ENCODE assay signal across 33 cellular contexts in the genomic region with DNA sequence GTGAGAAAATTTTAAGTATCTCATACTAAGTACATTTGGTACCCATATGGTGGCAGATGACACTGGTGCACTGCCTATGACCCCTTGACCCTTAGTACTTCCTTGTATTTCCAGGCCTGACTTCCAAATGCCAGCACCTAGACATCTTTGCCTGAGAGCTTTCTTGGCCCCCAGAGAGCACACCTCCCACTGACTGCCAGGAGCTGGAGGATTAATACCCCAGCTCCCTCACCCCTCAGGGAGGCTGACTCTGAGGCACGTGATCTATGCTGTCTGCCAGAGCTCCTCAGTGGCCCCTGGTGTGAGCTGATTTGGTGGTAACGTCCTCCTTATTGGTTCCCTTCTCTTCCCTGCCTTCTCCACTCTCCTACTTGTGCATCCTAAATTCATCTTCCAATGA. TPM values are rescaled to one million over a fixed set of nuclear protein-coding genes. Genes with fewer than 3 reads are reported as not detected.
"Had no signal": no experiment of that assay in that cellular context is flagged by ENCODE, and none has a peak within 500 bp of the region (broad histone marks: within the 10 kb centered on the region; RNA-seq: fewer than 3 reads in every experiment).

No MANE protein-coding gene starts in this region.

- H3K27ac Mint-ChIP-seq: activated B cell treated with CpG ODN at 0.5 μM for 24 hours; activated CD8-positive, alpha-beta T cell treated with anti-CD3 and anti-CD28 coated beads for 36 hours; activated naive CD4-positive, alpha-beta T cell treated with anti-CD3 and anti-CD28 coated beads for 36 hours; activated naive CD4-positive, alpha-beta T cell treated with anti-CD3 and anti-CD28 coated beads, Interleukin-2, amount 50 U/mL, for 24 hours; activated naive CD8-positive, alpha-beta T cell treated with anti-CD3 and anti-CD28 coated beads for 36 hours; activated naive CD8-positive, alpha-beta T cell treated with anti-CD3 and anti-CD28 coated beads, Interleukin-2, amount 50 U/mL, for 24 hours; activated T-helper 1 cell treated with anti-CD3 and anti-CD28 coated beads, Interleukin-12 subunit alpha, Interleukin-12 subunit beta, Interleukin-2, Interleukin-4 antibody, amounts not matched to agents 30 ng/mL and 10 ng/mL and 1 ng/mL, durations not matched to agents 14 hours and 24 hours and 36 hours; activated T-helper 2 cell treated with anti-CD3 and anti-CD28 coated beads, Interferon-gamma antibody, Interleukin-2, Interleukin-4, amounts not matched to agents 10 μg/mL and 5 μg/mL and 100 μg/mL, durations not matched to agents 14 hours and 24 hours and 36 hours; effector memory CD8-positive, alpha-beta T cell; T-helper 17 cell; T-helper 2 cell treated with Interferon-gamma antibody and Interleukin-4, amounts not matched to agents 5 μg/mL and 100 μg/mL, for 36 hours had no signal

- H3K27me3 ChIP-seq: adrenal gland, body of pancreas, esophagus squamous epithelium, gastroesophageal sphincter had no signal

- H3K36me3 Mint-ChIP-seq: activated naive CD4-positive, alpha-beta T cell treated with anti-CD3 and anti-CD28 coated beads, Interleukin-2, amount 50 U/mL, for 24 hours; activated naive CD8-positive, alpha-beta T cell treated with anti-CD3 and anti-CD28 coated beads for 36 hours had no signal

- H3K9me3 Mint-ChIP-seq: activated B cell treated with CpG ODN at 0.5 μM for 24 hours; activated CD8-positive, alpha-beta T cell treated with anti-CD3 and anti-CD28 coated beads for 36 hours; activated naive CD4-positive, alpha-beta T cell treated with anti-CD3 and anti-CD28 coated beads for 36 hours; activated naive CD4-positive, alpha-beta T cell treated with anti-CD3 and anti-CD28 coated beads, Interleukin-2, amount 50 U/mL, for 24 hours; activated naive CD8-positive, alpha-beta T cell treated with anti-CD3 and anti-CD28 coated beads for 36 hours; activated naive CD8-positive, alpha-beta T cell treated with anti-CD3 and anti-CD28 coated beads, Interleukin-2, amount 50 U/mL, for 24 hours; activated T-helper 1 cell treated with anti-CD3 and anti-CD28 coated beads, Interleukin-12 subunit alpha, Interleukin-12 subunit beta, Interleukin-2, Interleukin-4 antibody, amounts not matched to agents 30 ng/mL and 10 ng/mL and 1 ng/mL, durations not matched to agents 14 hours and 24 hours and 36 hours; activated T-helper 2 cell treated with anti-CD3 and anti-CD28 coated beads, Interferon-gamma antibody, Interleukin-2, Interleukin-4, amounts not matched to agents 10 μg/mL and 5 μg/mL and 100 μg/mL, durations not matched to agents 14 hours and 24 hours and 36 hours; effector memory CD8-positive, alpha-beta T cell; T-helper 2 cell treated with Interferon-gamma antibody and Interleukin-4, amounts not matched to agents 5 μg/mL and 100 μg/mL, for 36 hours had no signal

- H3K36me3 ChIP-seq: adrenal gland, esophagus squamous epithelium, gastroesophageal sphincter, WERI-Rb-1 had no signal

- H3K27me3 Mint-ChIP-seq: activated CD8-positive, alpha-beta T cell treated with anti-CD3 and anti-CD28 coated beads for 36 hours; activated naive CD4-positive, alpha-beta T cell treated with anti-CD3 and anti-CD28 coated beads, Interleukin-2, amount 50 U/mL, for 24 hours; activated naive CD8-positive, alpha-beta T cell treated with anti-CD3 and anti-CD28 coated beads for 36 hours had no signal

- H3K4me1 ChIP-seq: adrenal gland, body of pancreas had no signal

- H3K9me3 ChIP-seq: adrenal gland, body of pancreas, esophagus squamous epithelium, gastroesophageal sphincter had no signal

- ATAC-seq: activated CD4-positive, CD25-positive, alpha-beta regulatory T cell treated with anti-CD3 and anti-CD28 coated beads, Interleukin-2, amount 50 U/mL, for 24 hours; activated CD8-positive, alpha-beta T cell treated with anti-CD3 and anti-CD28 coated beads for 36 hours; activated naive CD8-positive, alpha-beta T cell treated with anti-CD3 and anti-CD28 coated beads, Interleukin-2, amount 50 U/mL, for 24 hours; body of pancreas; effector memory CD8-positive, alpha-beta T cell; gastroesophageal sphincter; T-helper 17 cell had no signal

- H3K4me3 Mint-ChIP-seq: activated B cell treated with CpG ODN at 0.5 μM for 24 hours; activated CD8-positive, alpha-beta T cell treated with anti-CD3 and anti-CD28 coated beads for 36 hours; activated naive CD4-positive, alpha-beta T cell treated with anti-CD3 and anti-CD28 coated beads for 36 hours; activated naive CD4-positive, alpha-beta T cell treated with anti-CD3 and anti-CD28 coated beads, Interleukin-2, amount 50 U/mL, for 24 hours; activated naive CD8-positive, alpha-beta T cell treated with anti-CD3 and anti-CD28 coated beads for 36 hours; activated naive CD8-positive, alpha-beta T cell treated with anti-CD3 and anti-CD28 coated beads, Interleukin-2, amount 50 U/mL, for 24 hours; activated T-helper 1 cell treated with anti-CD3 and anti-CD28 coated beads, Interleukin-12 subunit alpha, Interleukin-12 subunit beta, Interleukin-2, Interleukin-4 antibody, amounts not matched to agents 30 ng/mL and 10 ng/mL and 1 ng/mL, durations not matched to agents 14 hours and 24 hours and 36 hours; effector memory CD8-positive, alpha-beta T cell; T-helper 17 cell; T-helper 2 cell treated with Interferon-gamma antibody and Interleukin-4, amounts not matched to agents 5 μg/mL and 100 μg/mL, for 36 hours had no signal

- H3K27ac ChIP-seq: adrenal gland, body of pancreas, epithelial cell of prostate, esophagus squamous epithelium, gastroesophageal sphincter, WERI-Rb-1 had no signal

- H3K4me3 ChIP-seq: adrenal gland, body of pancreas, esophagus squamous epithelium, gastroesophageal sphincter had no signal

- DNase-seq: activated B cell treated with CpG ODN at 0.5 μM for 24 hours; activated CD4-positive, alpha-beta T cell treated with anti-CD3 and anti-CD28 coated beads for 48 hours; activated CD4-positive, alpha-beta T cell treated with anti-CD3 and anti-CD28 coated beads, Interleukin-2, amount 50 U/mL, for 1 hour; activated CD4-positive, alpha-beta T cell treated with anti-CD3 and anti-CD28 coated beads, Interleukin-2, amount 50 U/mL, for 48 hours; activated CD8-positive, alpha-beta T cell treated with anti-CD3 and anti-CD28 coated beads for 36 hours; activated effector memory CD4-positive, alpha-beta T cell treated with anti-CD3 and anti-CD28 coated beads, Interleukin-2, amount 50 U/mL, for 16 hours; activated naive CD4-positive, alpha-beta T cell treated with anti-CD3 and anti-CD28 coated beads for 36 hours; activated naive CD8-positive, alpha-beta T cell treated with anti-CD3 and anti-CD28 coated beads for 36 hours; activated naive CD8-positive, alpha-beta T cell treated with anti-CD3 and anti-CD28 coated beads, Interleukin-2, amount 50 U/mL, for 24 hours; activated T-cell treated with anti-CD3 and anti-CD28 coated beads, Interleukin-2, amount 50 U/mL, for 1 hour; activated T-cell treated with anti-CD3 and anti-CD28 coated beads, Interleukin-2, amount 50 U/mL, for 48 hours; adrenal gland; amygdala; aorta; body of pancreas; caudate nucleus; cortex of kidney; dermis blood vessel endothelial cell; effector CD4-positive, alpha-beta T cell; effector memory CD8-positive, alpha-beta T cell; esophagus squamous epithelium; foreskin melanocyte; T-helper 1 cell; T-helper 17 cell; T1000; WERI-Rb-1 had no signal

- H3K4me1 Mint-ChIP-seq: activated B cell treated with CpG ODN at 0.5 μM for 24 hours; activated naive CD4-positive, alpha-beta T cell treated with anti-CD3 and anti-CD28 coated beads, Interleukin-2, amount 50 U/mL, for 24 hours; activated naive CD8-positive, alpha-beta T cell treated with anti-CD3 and anti-CD28 coated beads for 36 hours; activated naive CD8-positive, alpha-beta T cell treated with anti-CD3 and anti-CD28 coated beads, Interleukin-2, amount 50 U/mL, for 24 hours had no signal

RNA-seq across cellular contexts. Expression of gene BFSP1, which starts 38.0 kb away (rescaled TPM):
- total RNA-seq: activated B cell treated with CpG ODN at 0.5 μM for 24 hours had no signal
